37 cellular contexts compared by ENCODE assay signal in the genomic region with DNA sequence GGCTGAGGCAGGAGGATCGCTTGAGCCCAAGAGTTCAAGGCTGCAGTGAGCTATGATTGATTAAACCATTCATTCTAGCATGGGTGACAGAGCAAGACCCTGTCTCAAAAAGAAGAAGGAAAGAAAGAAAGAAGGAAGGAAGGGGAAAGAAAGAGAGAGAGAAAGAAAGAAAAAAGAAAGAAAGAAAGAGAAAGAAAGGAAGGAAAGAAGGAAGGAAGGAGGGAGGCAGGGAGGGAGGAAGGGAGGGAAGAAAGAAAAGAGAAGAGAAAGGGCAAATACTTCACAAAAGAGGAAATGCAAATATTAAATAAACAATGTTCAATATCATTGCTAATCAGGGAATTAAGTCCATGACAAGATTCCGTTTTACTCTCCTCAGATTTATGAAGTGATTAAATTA.
"Had no signal": no experiment of that assay in that cellular context is flagged by ENCODE, and none has a peak within 500 bp of the region (broad histone marks: within the 10 kb centered on the region; RNA-seq: fewer than 3 reads in every experiment).

No MANE protein-coding gene starts in this region.

- H3K9me3 ChIP-seq: ascending aorta had no signal

- H3K36me3 Mint-ChIP-seq: activated CD8-positive, alpha-beta memory T cell treated with anti-CD3 and anti-CD28 coated beads, Interleukin-2, amount 10 ng/mL, durations not matched to agents 7 days and 5 days; activated naive CD4-positive, alpha-beta T cell treated with anti-CD3 and anti-CD28 coated beads, Interleukin-2, amount 10 ng/mL, durations not matched to agents 7 days and 5 days; activated naive CD8-positive, alpha-beta T cell; activated naive CD8-positive, alpha-beta T cell treated with anti-CD3 and anti-CD28 coated beads, Interleukin-2, amount 10 ng/mL, durations not matched to agents 7 days and 5 days; brain had no signal

- H3K4me3 ChIP-seq: ascending aorta, cardiac muscle cell had no signal

- H3K4me3 Mint-ChIP-seq: activated B cell treated with CpG ODN at 0.5 μM for 24 hours; activated CD4-positive, alpha-beta memory T cell treated with anti-CD3 and anti-CD28 coated beads, Interleukin-2, amount 10 ng/mL, durations not matched to agents 7 days and 5 days; activated CD4-positive, alpha-beta T cell treated with anti-CD3 and anti-CD28 coated beads for 36 hours; activated CD4-positive, alpha-beta T cell treated with anti-CD3 and anti-CD28 coated beads, Interleukin-2, amount 10 ng/mL, durations not matched to agents 7 days and 5 days; activated CD8-positive, alpha-beta memory T cell treated with anti-CD3 and anti-CD28 coated beads, Interleukin-2, amount 10 ng/mL, durations not matched to agents 7 days and 5 days; activated CD8-positive, alpha-beta T cell treated with anti-CD3 and anti-CD28 coated beads, Interleukin-2, amount 10 ng/mL, durations not matched to agents 7 days and 5 days; activated naive CD4-positive, alpha-beta T cell treated with anti-CD3 and anti-CD28 coated beads, Interleukin-2, amount 10 ng/mL, durations not matched to agents 7 days and 5 days; activated naive CD4-positive, alpha-beta T cell treated with anti-CD3 and anti-CD28 coated beads, Interleukin-2, amount 50 U/mL, for 24 hours; activated naive CD8-positive, alpha-beta T cell; activated naive CD8-positive, alpha-beta T cell treated with anti-CD3 and anti-CD28 coated beads, Interleukin-2, amount 10 ng/mL, durations not matched to agents 7 days and 5 days; activated naive CD8-positive, alpha-beta T cell treated with anti-CD3 and anti-CD28 coated beads, Interleukin-2, amount 50 U/mL, for 24 hours; activated T-cell treated with anti-CD3 and anti-CD28 coated beads, Interleukin-2, amount 50 U/mL, for 24 hours; brain; central memory CD8-positive, alpha-beta T cell; T-helper 1 cell treated with Interleukin-12 subunit alpha and Interleukin-12 subunit beta and Interleukin-4 antibody, amounts not matched to agents 30 μg/mL and 1 μg/mL, for 36 hours; T-helper 2 cell treated with Interferon-gamma antibody and Interleukin-4, amounts not matched to agents 5 μg/mL and 100 μg/mL, for 36 hours had no signal

- H3K27ac ChIP-seq: ascending aorta, cardiac muscle cell, VCaP had no signal

- DNase-seq: activated B cell treated with CpG ODN at 0.5 μM for 24 hours; activated CD4-positive, alpha-beta memory T cell treated with anti-CD3 and anti-CD28 coated beads, Interleukin-2, amount 10 ng/mL, durations not matched to agents 7 days and 5 days; activated CD4-positive, alpha-beta T cell treated with anti-CD3 and anti-CD28 coated beads for 36 hours; activated CD4-positive, alpha-beta T cell treated with anti-CD3 and anti-CD28 coated beads for 48 hours; activated CD4-positive, alpha-beta T cell treated with anti-CD3 and anti-CD28 coated beads, Interleukin-2, amount 10 ng/mL, durations not matched to agents 7 days and 5 days; activated CD4-positive, alpha-beta T cell treated with anti-CD3 and anti-CD28 coated beads, Interleukin-2, amount 50 U/mL, for 48 hours; activated CD4-positive, CD25-positive, alpha-beta regulatory T cell treated with anti-CD3 and anti-CD28 coated beads, Interleukin-2, amount 50 U/mL, for 72 hours; activated CD8-positive, alpha-beta memory T cell treated with anti-CD3 and anti-CD28 coated beads for 24 hours; activated CD8-positive, alpha-beta T cell treated with anti-CD3 and anti-CD28 coated beads, Interleukin-2, amount 10 ng/mL, durations not matched to agents 7 days and 5 days; activated effector memory CD4-positive, alpha-beta T cell treated with Interleukin-2 at 50 U/mL for 16 hours; activated gamma-delta T cell; activated naive CD4-positive, alpha-beta T cell treated with anti-CD3 and anti-CD28 coated beads, Interleukin-2, amount 10 ng/mL, durations not matched to agents 7 days and 5 days; activated naive CD4-positive, alpha-beta T cell treated with Interleukin-2 at 50 U/mL for 16 hours; activated naive CD8-positive, alpha-beta T cell treated with anti-CD3 and anti-CD28 coated beads, Interleukin-2, amount 10 ng/mL, durations not matched to agents 7 days and 5 days; activated naive CD8-positive, alpha-beta T cell treated with anti-CD3 and anti-CD28 coated beads, Interleukin-2, amount 50 U/mL, for 24 hours; activated T-cell treated with anti-CD3 and anti-CD28 coated beads, Interleukin-2, amount 50 U/mL, for 24 hours; activated T-cell treated with anti-CD3 and anti-CD28 coated beads, Interleukin-2, amount 50 U/mL, for 48 hours; amygdala; anterior cingulate cortex; caudate nucleus; cerebellar nuclear complex; T-helper 1 cell; T-helper 2 cell; T-helper 9 cell had no signal

- H3K36me3 ChIP-seq: ascending aorta, cardiac muscle cell had no signal

- H3K9me3 Mint-ChIP-seq: activated B cell treated with CpG ODN at 0.5 μM for 24 hours; activated CD4-positive, alpha-beta memory T cell treated with anti-CD3 and anti-CD28 coated beads, Interleukin-2, amount 10 ng/mL, durations not matched to agents 7 days and 5 days; activated CD4-positive, alpha-beta T cell treated with anti-CD3 and anti-CD28 coated beads, Interleukin-2, amount 10 ng/mL, durations not matched to agents 7 days and 5 days; activated naive CD4-positive, alpha-beta T cell treated with anti-CD3 and anti-CD28 coated beads, Interleukin-2, amount 10 ng/mL, durations not matched to agents 7 days and 5 days; activated naive CD4-positive, alpha-beta T cell treated with anti-CD3 and anti-CD28 coated beads, Interleukin-2, amount 50 U/mL, for 24 hours; activated naive CD8-positive, alpha-beta T cell treated with anti-CD3 and anti-CD28 coated beads, Interleukin-2, amount 10 ng/mL, durations not matched to agents 7 days and 5 days; activated naive CD8-positive, alpha-beta T cell treated with anti-CD3 and anti-CD28 coated beads, Interleukin-2, amount 50 U/mL, for 24 hours; activated T-cell treated with anti-CD3 and anti-CD28 coated beads, Interleukin-2, amount 50 U/mL, for 24 hours; activated T-helper 2 cell treated with anti-CD3 and anti-CD28 coated beads, Interferon-gamma antibody, Interleukin-2, Interleukin-4, amounts not matched to agents 10 μg/mL and 5 μg/mL and 100 μg/mL, durations not matched to agents 14 hours and 24 hours and 36 hours; central memory CD8-positive, alpha-beta T cell; T-helper 1 cell treated with Interleukin-12 subunit alpha and Interleukin-12 subunit beta and Interleukin-4 antibody, amounts not matched to agents 30 μg/mL and 1 μg/mL, for 36 hours; T-helper 2 cell treated with Interferon-gamma antibody and Interleukin-4, amounts not matched to agents 5 μg/mL and 100 μg/mL, for 36 hours had no signal

- ATAC-seq: activated CD4-positive, alpha-beta T cell treated with anti-CD3 and anti-CD28 coated beads for 36 hours; activated CD8-positive, alpha-beta memory T cell treated with anti-CD3 and anti-CD28 coated beads, Interleukin-2, amount 10 ng/mL, durations not matched to agents 7 days and 5 days; activated CD8-positive, alpha-beta T cell treated with anti-CD3 and anti-CD28 coated beads, Interleukin-2, amount 10 ng/mL, durations not matched to agents 7 days and 5 days; activated naive CD8-positive, alpha-beta T cell treated with anti-CD3 and anti-CD28 coated beads, Interleukin-2, amount 50 U/mL, for 24 hours had no signal

- H3K27ac Mint-ChIP-seq: activated B cell treated with CpG ODN at 0.5 μM for 24 hours; activated CD4-positive, alpha-beta memory T cell treated with anti-CD3 and anti-CD28 coated beads, Interleukin-2, amount 10 ng/mL, durations not matched to agents 7 days and 5 days; activated CD4-positive, alpha-beta T cell treated with anti-CD3 and anti-CD28 coated beads for 36 hours; activated CD4-positive, alpha-beta T cell treated with anti-CD3 and anti-CD28 coated beads, Interleukin-2, amount 10 ng/mL, durations not matched to agents 7 days and 5 days; activated CD8-positive, alpha-beta memory T cell treated with anti-CD3 and anti-CD28 coated beads, Interleukin-2, amount 10 ng/mL, durations not matched to agents 7 days and 5 days; activated CD8-positive, alpha-beta T cell treated with anti-CD3 and anti-CD28 coated beads, Interleukin-2, amount 10 ng/mL, durations not matched to agents 7 days and 5 days; activated naive CD4-positive, alpha-beta T cell treated with anti-CD3 and anti-CD28 coated beads, Interleukin-2, amount 10 ng/mL, durations not matched to agents 7 days and 5 days; activated naive CD4-positive, alpha-beta T cell treated with anti-CD3 and anti-CD28 coated beads, Interleukin-2, amount 50 U/mL, for 24 hours; activated naive CD8-positive, alpha-beta T cell; activated naive CD8-positive, alpha-beta T cell treated with anti-CD3 and anti-CD28 coated beads, Interleukin-2, amount 10 ng/mL, durations not matched to agents 7 days and 5 days; activated naive CD8-positive, alpha-beta T cell treated with anti-CD3 and anti-CD28 coated beads, Interleukin-2, amount 50 U/mL, for 24 hours; activated T-cell treated with anti-CD3 and anti-CD28 coated beads, Interleukin-2, amount 50 U/mL, for 24 hours; activated T-helper 2 cell treated with anti-CD3 and anti-CD28 coated beads, Interferon-gamma antibody, Interleukin-2, Interleukin-4, amounts not matched to agents 10 μg/mL and 5 μg/mL and 100 μg/mL, durations not matched to agents 14 hours and 24 hours and 36 hours; brain; T-helper 1 cell treated with Interleukin-12 subunit alpha and Interleukin-12 subunit beta and Interleukin-4 antibody, amounts not matched to agents 30 μg/mL and 1 μg/mL, for 36 hours; T-helper 2 cell treated with Interferon-gamma antibody and Interleukin-4, amounts not matched to agents 5 μg/mL and 100 μg/mL, for 36 hours had no signal

- FAIRE-seq: bronchial epithelial cell, TTC549 had no signal
